27 cellular contexts compared by ENCODE assay signal in the genomic region with DNA sequence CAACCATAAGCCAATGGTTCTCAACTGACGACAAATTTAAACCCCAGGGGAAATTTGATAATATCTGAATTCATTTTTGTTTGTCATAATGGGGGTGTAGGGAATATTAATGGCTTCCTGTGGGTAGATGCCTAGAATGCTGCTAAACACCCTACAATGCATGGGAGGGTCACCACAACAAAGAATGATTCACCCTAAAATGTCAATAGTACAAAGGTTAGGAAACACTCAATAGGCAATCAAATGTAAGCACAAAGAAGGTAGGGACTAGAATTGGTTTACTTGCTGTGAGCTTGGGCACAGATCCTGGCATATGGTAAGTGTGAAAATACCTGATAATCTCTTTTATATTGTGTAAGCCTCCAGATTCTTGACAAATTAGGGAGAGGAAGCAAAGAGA.
"Had no signal": no experiment of that assay in that cellular context is flagged by ENCODE, and none has a peak within 500 bp of the region (broad histone marks: within the 10 kb centered on the region; RNA-seq: fewer than 3 reads in every experiment).

No MANE protein-coding gene starts in this region.

- ATAC-seq: esophagus mucosa; gastrocnemius medialis; mucosa of descending colon; natural killer cell treated with Interleukin-12 subunit alpha and Interleukin-12 subunit beta and Interleukin-15 and Interleukin-18, amount 100 ng/mL, for 72 hours; stimulated activated effector memory CD8-positive, alpha-beta T cell treated with anti-CD3 and anti-CD28 coated beads, Interleukin-12 subunit alpha, Interleukin-12 subunit beta, amount 100 ng/mL, for 72 hours had no signal

- DNase-seq: dorsolateral prefrontal cortex; effector CD4-positive, alpha-beta T cell; foreskin fibroblast; gastrocnemius medialis; head of caudate nucleus; mucosa of descending colon; naive B cell; sigmoid colon; stimulated activated CD4-positive, alpha-beta T cell treated with anti-CD3 and anti-CD28 coated beads, Interleukin-2, amount 100 ng/mL, for 24 hours; stimulated activated CD4-positive, alpha-beta T cell treated with anti-CD3 and anti-CD28 coated beads, Interleukin-4, amount 100 ng/mL, for 24 hours; stimulated activated naive CD4-positive, alpha-beta T cell treated with Interleukin-2 at 50 U/mL for 16 hours; stomach; thyroid gland; trophoblast cell had no signal

- H3K27me3 ChIP-seq: gastrocnemius medialis, neural progenitor cell, right atrium auricular region, sigmoid colon, stomach, thyroid gland, vagina had no signal

- H3K27ac ChIP-seq: dorsolateral prefrontal cortex, epithelial cell of prostate, gastrocnemius medialis, neural progenitor cell, parathyroid adenoma, prostate gland, right atrium auricular region, sigmoid colon, stomach, thyroid gland, vagina had no signal

- H3K36me3 Mint-ChIP-seq: memory B cell; mesothelial cell of epicardium; naive B cell; neural progenitor cell; stimulated activated effector memory CD8-positive, alpha-beta T cell treated with anti-CD3 and anti-CD28 coated beads, Interleukin-12 subunit alpha, Interleukin-12 subunit beta, amount 100 ng/mL, for 72 hours had no signal

- H3K4me1 ChIP-seq: gastrocnemius medialis, neural progenitor cell, parathyroid adenoma, prostate gland, right atrium auricular region, sigmoid colon, stomach, thyroid gland, vagina had no signal

- H3K4me1 Mint-ChIP-seq: memory B cell, naive B cell, neural progenitor cell had no signal

- H3K9me3 Mint-ChIP-seq: memory B cell had no signal

- H3K9me3 ChIP-seq: gastrocnemius medialis, mucosa of descending colon, prostate gland, right atrium auricular region, sigmoid colon, stomach, thyroid gland, vagina had no signal

- FAIRE-seq: keratinocyte had no signal

- H3K27ac Mint-ChIP-seq: memory B cell; mesothelial cell of epicardium; naive B cell; natural killer cell treated with Interleukin-12 subunit alpha and Interleukin-12 subunit beta and Interleukin-15 and Interleukin-18, amount 100 ng/mL, for 72 hours; neural progenitor cell; stimulated activated effector memory CD8-positive, alpha-beta T cell treated with anti-CD3 and anti-CD28 coated beads, Interleukin-12 subunit alpha, Interleukin-12 subunit beta, amount 100 ng/mL, for 72 hours had no signal

- H3K4me3 Mint-ChIP-seq: memory B cell; mesothelial cell of epicardium; naive B cell; natural killer cell treated with Interleukin-12 subunit alpha and Interleukin-12 subunit beta and Interleukin-15 and Interleukin-18, amount 100 ng/mL, for 72 hours; neural progenitor cell; stimulated activated effector memory CD8-positive, alpha-beta T cell treated with anti-CD3 and anti-CD28 coated beads, Interleukin-12 subunit alpha, Interleukin-12 subunit beta, amount 100 ng/mL, for 72 hours had no signal

- H3K4me3 ChIP-seq: dorsolateral prefrontal cortex, gastrocnemius medialis, lung, mucosa of descending colon, neural progenitor cell, prostate gland, right atrium auricular region, sigmoid colon, stomach, thyroid gland, vagina had no signal

- H3K9ac ChIP-seq: neural progenitor cell, parathyroid adenoma had no signal

- H3K36me3 ChIP-seq: gastrocnemius medialis, neural progenitor cell, prostate gland, right atrium auricular region, sigmoid colon, stomach, thyroid gland, vagina had no signal
